In genomic region chr1:145688328-145688727, GRCh38 we compare ENCODE assay signal across 2 cellular contexts.
TF ChIP-seq lines count a peak whose summit lies in the region.

No MANE protein-coding gene starts in this region.

TF ChIP-seq in GM23338, 12 proteins besides CTCF, POLR2A, EP300 and RAD21:
- TF ChIP-seq ZNF331 (CRISPR knock-in tag; IDR thresholded peaks at IDR 0.05; ENCODE audit: low read depth) (no peak), POLR2AphosphoS5 (IDR thresholded peaks at IDR 0.05; ENCODE audit: low read depth) (no peak), EZH2 (IDR thresholded peaks at IDR 0.05; ENCODE audit: low read depth, unreplicated experiment) (no peak), EZH2phosphoT487 (IDR thresholded peaks at IDR 0.05; ENCODE audit: unreplicated experiment) (no peak), NANOG (IDR thresholded peaks at IDR 0.05; ENCODE audit: borderline replicate concordance) (no peak), STAT1 (IDR thresholded peaks at IDR 0.05; ENCODE audit: unreplicated experiment) (no peak), ZNF462 (CRISPR knock-in tag; IDR thresholded peaks at IDR 0.05) (no peak), CREB1 (CRISPR knock-in tag; IDR thresholded peaks at IDR 0.05; ENCODE audit: low read depth) (no peak), ETS1 (IDR thresholded peaks at IDR 0.05) (no peak), JUNB (IDR thresholded peaks at IDR 0.05; ENCODE audit: unreplicated experiment) (no peak), REST (IDR thresholded peaks at IDR 0.05; ENCODE audit: unreplicated experiment) (no peak), ZNF114 (CRISPR knock-in tag; IDR thresholded peaks at IDR 0.05) (no peak)

TF ChIP-seq in H1, 55 proteins besides CTCF, POLR2A, EP300 and RAD21:
- TF ChIP-seq GABPA (IDR thresholded peaks at IDR 0.05; ENCODE audit: borderline replicate concordance, insufficient read depth, low read length): no peak
- peak; percentile 54; the same call in 1 of the 2 replicates for TF ChIP-seq TEAD4 (IDR thresholded peaks at IDR 0.05; ENCODE audit: low read depth, low read length)
- TF ChIP-seq BCL11A (IDR thresholded peaks at IDR 0.05; ENCODE audit: low read depth in 2 of 2, low read length in 2 of 2): no peak
- no peak for TF ChIP-seq SP4 (IDR thresholded peaks at IDR 0.05; ENCODE audit: low read length)
- no peak for TF ChIP-seq SAP30 (IDR thresholded peaks at IDR 0.05; ENCODE audit: insufficient read depth, insufficient replicate concordance, low read length)
- TF ChIP-seq CHD2 (IDR thresholded peaks at IDR 0.05; ENCODE audit: low read length): no peak
- TF ChIP-seq MAX (IDR thresholded peaks at IDR 0.05): peak; percentile 29; the same call in 1 of the 2 replicates
- no peak for TF ChIP-seq TBP (IDR thresholded peaks at IDR 0.05; ENCODE audit: low read depth, low read length)
